1 cellular context compared by ENCODE assay signal in the genomic region with DNA sequence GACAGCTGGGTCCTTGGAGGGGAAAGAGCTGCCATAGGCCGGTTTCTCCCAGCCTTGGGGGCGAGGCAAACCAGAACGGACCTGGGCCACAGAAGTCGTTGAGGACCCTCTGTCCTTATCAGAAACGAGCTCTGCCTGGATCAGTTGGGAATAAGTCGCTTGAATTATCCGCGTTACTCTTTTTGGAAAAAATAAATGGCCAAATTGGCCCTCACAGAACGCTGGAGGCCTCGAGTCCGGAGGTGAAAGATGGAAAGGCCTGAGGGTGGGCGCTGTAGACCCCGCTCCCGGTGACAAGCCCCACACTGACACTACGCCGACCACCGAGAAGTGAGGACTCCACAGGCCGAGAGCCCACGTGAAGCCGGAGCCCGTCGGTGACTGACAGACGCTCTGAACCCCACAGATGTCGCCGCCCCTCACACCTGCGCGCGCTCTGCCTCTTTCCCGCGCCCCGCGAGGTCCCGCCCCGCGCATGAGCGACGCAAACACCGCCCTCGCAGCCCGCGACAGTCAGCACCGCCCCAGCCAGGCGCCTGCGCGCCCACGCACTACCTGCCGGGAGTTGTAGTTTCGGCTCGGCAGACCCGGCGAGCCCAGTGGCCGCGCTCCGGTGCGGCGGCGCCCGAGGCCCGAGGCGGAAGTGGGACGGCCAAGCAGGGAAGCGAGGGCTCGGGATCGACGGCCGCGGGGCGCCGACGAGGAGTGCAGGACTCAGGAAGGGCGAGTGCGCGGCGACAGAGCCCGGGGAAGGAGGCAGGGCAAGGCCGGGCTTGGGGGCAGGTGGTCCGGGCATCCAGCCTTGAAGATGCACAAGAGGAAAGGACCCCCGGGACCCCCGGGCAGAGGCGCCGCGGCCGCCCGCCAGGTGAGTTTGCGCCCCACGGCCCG.
A peak's percentile ranks its signal among the peaks of the same experiment; 100 is the strongest.
TF ChIP-seq lines count a peak whose summit lies in the region.

Gene BRME1, minus strand, starts transcription at position 484 of the 891 bp plus-strand sequence. CDS start 1,225 bp downstream, outside the sequence.
Gene CC2D1A, plus strand, starts transcription at position 568 of the 891 bp plus-strand sequence. Its CDS starts 241 bp downstream, at position 809.

TF ChIP-seq in HepG2, 621 proteins besides CTCF, POLR2A, EP300 and RAD21 (continued from another document and continues in another):
- TF ChIP-seq, protein P1, sequence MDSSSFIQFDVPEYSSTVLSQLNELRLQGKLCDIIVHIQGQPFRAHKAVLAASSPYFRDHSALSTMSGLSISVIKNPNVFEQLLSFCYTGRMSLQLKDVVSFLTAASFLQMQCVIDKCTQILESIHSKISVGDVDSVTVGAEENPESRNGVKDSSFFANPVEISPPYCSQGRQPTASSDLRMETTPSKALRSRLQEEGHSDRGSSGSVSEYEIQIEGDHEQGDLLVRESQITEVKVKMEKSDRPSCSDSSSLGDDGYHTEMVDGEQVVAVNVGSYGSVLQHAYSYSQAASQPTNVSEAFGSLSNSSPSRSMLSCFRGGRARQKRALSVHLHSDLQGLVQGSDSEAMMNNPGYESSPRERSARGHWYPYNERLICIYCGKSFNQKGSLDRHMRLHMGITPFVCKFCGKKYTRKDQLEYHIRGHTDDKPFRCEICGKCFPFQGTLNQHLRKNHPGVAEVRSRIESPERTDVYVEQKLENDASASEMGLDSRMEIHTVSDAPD (CRISPR knock-in tag; IDR thresholded peaks at IDR 0.05), result no peak
- TF ChIP-seq MAX (IDR thresholded peaks at IDR 0.05) (peak; percentile 99), IRX3 (CRISPR knock-in tag; IDR thresholded peaks at IDR 0.05; ENCODE audit: borderline replicate concordance, low read depth) (peak; percentile 47; the same call in 1 of the 2 replicates), HOXA5 (CRISPR knock-in tag; IDR thresholded peaks at IDR 0.05) (peak; percentile 41; the same call in 1 of the 2 replicates), EED (CRISPR knock-in tag; IDR thresholded peaks at IDR 0.05) (peak; percentile 94; the same call in 1 of the 2 replicates), FOXA1 (IDR thresholded peaks at IDR 0.05) (no peak), FOXA1 (CRISPR knock-in tag; IDR thresholded peaks at IDR 0.05) (peak; percentile 48; the same call in 1 of the 2 replicates), MIER3 (CRISPR knock-in tag; IDR thresholded peaks at IDR 0.05; ENCODE audit: borderline replicate concordance) (peak; percentile 73; the same call in 1 of the 2 replicates), MED1 (CRISPR knock-in tag; IDR thresholded peaks at IDR 0.05) (peak; percentile 21), ZNF232 (CRISPR knock-in tag; IDR thresholded peaks at IDR 0.05; ENCODE audit: borderline replicate concordance) (peak; percentile 82; the same call in 1 of the 2 replicates), HDAC1 (CRISPR knock-in tag; IDR thresholded peaks at IDR 0.05) (peak; percentile 70), BRD4 (CRISPR knock-in tag; IDR thresholded peaks at IDR 0.05) (0 out of 2 replicates have a peak, but pooled peaks have one; percentile 63), FOSL2 (CRISPR knock-in tag; IDR thresholded peaks at IDR 0.05) (no peak), STAT5B (CRISPR knock-in tag; IDR thresholded peaks at IDR 0.05) (no peak), ZNF674 (CRISPR knock-in tag; IDR thresholded peaks at IDR 0.05; ENCODE audit: low read depth) (peak; percentile 74; the same call in 1 of the 2 replicates), RBM22 (optimal IDR thresholded peaks at IDR 0.05; ENCODE audit: low read length) (no peak), PRDM10 (CRISPR knock-in tag; IDR thresholded peaks at IDR 0.05; ENCODE audit: low read depth) (no peak), ARNT2 (CRISPR knock-in tag; IDR thresholded peaks at IDR 0.05; ENCODE audit: low read depth) (peak; percentile 97), ZNF224 (CRISPR knock-in tag; IDR thresholded peaks at IDR 0.05) (peak; percentile 32; the same call in 1 of the 2 replicates), AHR (CRISPR knock-in tag; IDR thresholded peaks at IDR 0.05) (0 out of 2 replicates have a peak, but pooled peaks have one; percentile 76), CENPBD1 (CRISPR knock-in tag; IDR thresholded peaks at IDR 0.05; ENCODE audit: borderline replicate concordance, low read depth) (no peak), ZNF382 (CRISPR knock-in tag; IDR thresholded peaks at IDR 0.05; ENCODE audit: borderline replicate concordance) (no peak), RFXAP (CRISPR knock-in tag; IDR thresholded peaks at IDR 0.05; ENCODE audit: borderline replicate concordance) (peak; percentile 82), ZNF619 (CRISPR knock-in tag; IDR thresholded peaks at IDR 0.05) (peak; percentile 97; the same call in 1 of the 2 replicates), MTERF4 (CRISPR knock-in tag; IDR thresholded peaks at IDR 0.05) (peak; percentile 87), ZEB1 (IDR thresholded peaks at IDR 0.05; ENCODE audit: insufficient replicate concordance, low read depth) (no peak), NFKBIZ (CRISPR knock-in tag; IDR thresholded peaks at IDR 0.05) (peak; percentile 70; the same call in 1 of the 2 replicates), SMARCE1 (IDR thresholded peaks at IDR 0.05; ENCODE audit: borderline replicate concordance) (no peak), ATAD3A (CRISPR knock-in tag; IDR thresholded peaks at IDR 0.05) (no peak), ARHGAP35 (CRISPR knock-in tag; IDR thresholded peaks at IDR 0.05; ENCODE audit: borderline replicate concordance) (peak; percentile 89), ZNF430 (CRISPR knock-in tag; IDR thresholded peaks at IDR 0.05) (peak; percentile 79; the same call in 1 of the 2 replicates), ZNF792 (CRISPR knock-in tag; IDR thresholded peaks at IDR 0.05) (peak; percentile 68), ZNF607 (CRISPR knock-in tag; IDR thresholded peaks at IDR 0.05; ENCODE audit: borderline replicate concordance) (peak; percentile 50; the same call in 1 of the 2 replicates), ZNF274 (CRISPR knock-in tag; IDR thresholded peaks at IDR 0.05) (peak; percentile 90), KLF9 (CRISPR knock-in tag; IDR thresholded peaks at IDR 0.05; ENCODE audit: low read depth) (0 out of 2 replicates have a peak, but pooled peaks have one; percentile 51), ATF1 (CRISPR knock-in tag; IDR thresholded peaks at IDR 0.05) (no peak), POLR2AphosphoS2 (IDR thresholded peaks at IDR 0.05; ENCODE audit: low read depth, low read length) (no peak), ZFX (CRISPR knock-in tag; IDR thresholded peaks at IDR 0.05; ENCODE audit: low read depth) (peak; percentile 94), ZNF383 (CRISPR knock-in tag; IDR thresholded peaks at IDR 0.05; ENCODE audit: borderline replicate concordance) (no peak)
- TF ChIP-seq, protein P2, sequence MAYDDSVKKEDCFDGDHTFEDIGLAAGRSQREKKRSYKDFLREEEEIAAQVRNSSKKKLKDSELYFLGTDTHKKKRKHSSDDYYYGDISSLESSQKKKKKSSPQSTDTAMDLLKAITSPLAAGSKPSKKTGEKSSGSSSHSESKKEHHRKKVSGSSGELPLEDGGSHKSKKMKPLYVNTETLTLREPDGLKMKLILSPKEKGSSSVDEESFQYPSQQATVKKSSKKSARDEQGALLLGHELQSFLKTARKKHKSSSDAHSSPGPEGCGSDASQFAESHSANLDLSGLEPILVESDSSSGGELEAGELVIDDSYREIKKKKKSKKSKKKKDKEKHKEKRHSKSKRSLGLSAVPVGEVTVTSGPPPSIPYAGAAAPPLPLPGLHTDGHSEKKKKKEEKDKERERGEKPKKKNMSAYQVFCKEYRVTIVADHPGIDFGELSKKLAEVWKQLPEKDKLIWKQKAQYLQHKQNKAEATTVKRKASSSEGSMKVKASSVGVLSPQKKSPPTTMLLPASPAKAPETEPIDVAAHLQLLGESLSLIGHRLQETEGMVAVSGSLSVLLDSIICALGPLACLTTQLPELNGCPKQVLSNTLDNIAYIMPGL (CRISPR knock-in tag; IDR thresholded peaks at IDR 0.05; ENCODE audit: borderline replicate concordance in 1 of 2, low read depth in 1 of 2), result peak; percentile 84 to 87; a peak in 3 of 4 replicates
- TF ChIP-seq, protein P3, sequence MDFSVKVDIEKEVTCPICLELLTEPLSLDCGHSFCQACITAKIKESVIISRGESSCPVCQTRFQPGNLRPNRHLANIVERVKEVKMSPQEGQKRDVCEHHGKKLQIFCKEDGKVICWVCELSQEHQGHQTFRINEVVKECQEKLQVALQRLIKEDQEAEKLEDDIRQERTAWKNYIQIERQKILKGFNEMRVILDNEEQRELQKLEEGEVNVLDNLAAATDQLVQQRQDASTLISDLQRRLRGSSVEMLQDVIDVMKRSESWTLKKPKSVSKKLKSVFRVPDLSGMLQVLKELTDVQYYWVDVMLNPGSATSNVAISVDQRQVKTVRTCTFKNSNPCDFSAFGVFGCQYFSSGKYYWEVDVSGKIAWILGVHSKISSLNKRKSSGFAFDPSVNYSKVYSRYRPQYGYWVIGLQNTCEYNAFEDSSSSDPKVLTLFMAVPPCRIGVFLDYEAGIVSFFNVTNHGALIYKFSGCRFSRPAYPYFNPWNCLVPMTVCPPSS (IDR thresholded peaks at IDR 0.05), result no peak
- TF ChIP-seq, protein P4, sequence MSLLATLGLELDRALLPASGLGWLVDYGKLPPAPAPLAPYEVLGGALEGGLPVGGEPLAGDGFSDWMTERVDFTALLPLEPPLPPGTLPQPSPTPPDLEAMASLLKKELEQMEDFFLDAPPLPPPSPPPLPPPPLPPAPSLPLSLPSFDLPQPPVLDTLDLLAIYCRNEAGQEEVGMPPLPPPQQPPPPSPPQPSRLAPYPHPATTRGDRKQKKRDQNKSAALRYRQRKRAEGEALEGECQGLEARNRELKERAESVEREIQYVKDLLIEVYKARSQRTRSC (CRISPR knock-in tag; IDR thresholded peaks at IDR 0.05; ENCODE audit: low read depth), result no peak; the same call in 1 of the 2 replicates
- TF ChIP-seq, protein P5, sequence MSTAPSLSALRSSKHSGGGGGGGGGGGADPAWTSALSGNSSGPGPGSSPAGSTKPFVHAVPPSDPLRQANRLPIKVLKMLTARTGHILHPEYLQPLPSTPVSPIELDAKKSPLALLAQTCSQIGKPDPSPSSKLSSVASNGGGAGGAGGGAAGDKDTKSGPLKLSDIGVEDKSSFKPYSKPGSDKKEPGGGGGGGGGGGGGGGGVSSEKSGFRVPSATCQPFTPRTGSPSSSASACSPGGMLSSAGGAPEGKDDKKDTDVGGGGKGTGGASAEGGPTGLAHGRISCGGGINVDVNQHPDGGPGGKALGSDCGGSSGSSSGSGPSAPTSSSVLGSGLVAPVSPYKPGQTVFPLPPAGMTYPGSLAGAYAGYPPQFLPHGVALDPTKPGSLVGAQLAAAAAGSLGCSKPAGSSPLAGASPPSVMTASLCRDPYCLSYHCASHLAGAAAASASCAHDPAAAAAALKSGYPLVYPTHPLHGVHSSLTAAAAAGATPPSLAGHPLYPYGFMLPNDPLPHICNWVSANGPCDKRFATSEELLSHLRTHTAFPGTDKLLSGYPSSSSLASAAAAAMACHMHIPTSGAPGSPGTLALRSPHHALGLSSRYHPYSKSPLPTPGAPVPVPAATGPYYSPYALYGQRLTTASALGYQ (CRISPR knock-in tag; IDR thresholded peaks at IDR 0.05), result 0 out of 2 replicates have a peak, but pooled peaks have one; percentile 46
- TF ChIP-seq, protein P6, sequence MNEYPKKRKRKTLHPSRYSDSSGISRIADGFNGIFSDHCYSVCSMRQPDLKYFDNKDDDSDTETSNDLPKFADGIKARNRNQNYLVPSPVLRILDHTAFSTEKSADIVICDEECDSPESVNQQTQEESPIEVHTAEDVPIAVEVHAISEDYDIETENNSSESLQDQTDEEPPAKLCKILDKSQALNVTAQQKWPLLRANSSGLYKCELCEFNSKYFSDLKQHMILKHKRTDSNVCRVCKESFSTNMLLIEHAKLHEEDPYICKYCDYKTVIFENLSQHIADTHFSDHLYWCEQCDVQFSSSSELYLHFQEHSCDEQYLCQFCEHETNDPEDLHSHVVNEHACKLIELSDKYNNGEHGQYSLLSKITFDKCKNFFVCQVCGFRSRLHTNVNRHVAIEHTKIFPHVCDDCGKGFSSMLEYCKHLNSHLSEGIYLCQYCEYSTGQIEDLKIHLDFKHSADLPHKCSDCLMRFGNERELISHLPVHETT (CRISPR knock-in tag; conservative IDR thresholded peaks at IDR 0.05), result peak; percentile 93
- TF ChIP-seq, protein P7, sequence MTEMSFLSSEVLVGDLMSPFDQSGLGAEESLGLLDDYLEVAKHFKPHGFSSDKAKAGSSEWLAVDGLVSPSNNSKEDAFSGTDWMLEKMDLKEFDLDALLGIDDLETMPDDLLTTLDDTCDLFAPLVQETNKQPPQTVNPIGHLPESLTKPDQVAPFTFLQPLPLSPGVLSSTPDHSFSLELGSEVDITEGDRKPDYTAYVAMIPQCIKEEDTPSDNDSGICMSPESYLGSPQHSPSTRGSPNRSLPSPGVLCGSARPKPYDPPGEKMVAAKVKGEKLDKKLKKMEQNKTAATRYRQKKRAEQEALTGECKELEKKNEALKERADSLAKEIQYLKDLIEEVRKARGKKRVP (CRISPR knock-in tag; IDR thresholded peaks at IDR 0.05), result 0 out of 4 replicates have a peak, but pooled peaks of 1 of the 2 experiments have one; percentile 45
